Comparison of ENCODE assay signal across 23 cellular contexts in the genomic region with DNA sequence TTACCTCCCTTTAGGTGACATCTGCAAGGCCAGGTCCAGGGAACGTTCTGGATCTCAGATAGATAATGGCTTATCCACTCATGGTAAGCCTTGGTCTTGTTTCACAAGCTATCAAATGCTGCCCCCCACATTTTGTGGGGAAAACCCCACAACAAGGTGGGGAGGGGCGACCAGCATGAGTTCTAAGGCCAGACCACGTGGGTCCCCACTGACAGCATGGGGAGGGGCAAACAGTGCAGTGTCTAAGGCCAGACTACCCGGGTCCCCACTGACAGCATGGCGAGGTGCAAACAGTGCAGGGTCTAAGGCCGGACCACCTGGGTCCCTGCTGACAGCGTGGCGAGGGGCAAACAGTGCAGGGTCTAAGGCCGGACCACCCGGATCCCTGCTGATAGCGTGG.
"Had no signal": no experiment of that assay in that cellular context is flagged by ENCODE, and none has a peak within 500 bp of the region (broad histone marks: within the 10 kb centered on the region; RNA-seq: fewer than 3 reads in every experiment).

No MANE protein-coding gene starts in this region.

- H3K4me3 Mint-ChIP-seq: activated naive CD8-positive, alpha-beta T cell; brain; endodermal cell; immature natural killer cell; naive thymus-derived CD8-positive, alpha-beta T cell; T-cell had no signal

- H3K9me3 ChIP-seq: esophagus muscularis mucosa, heart left ventricle, lower lobe of right lung, ovary, prostate gland, spleen, suprapubic skin, tibial artery had no signal

- H3K9me3 Mint-ChIP-seq: endodermal cell, immature natural killer cell, T-cell had no signal

- H3K27ac ChIP-seq: esophagus muscularis mucosa, foreskin keratinocyte, heart left ventricle, lower lobe of right lung, ovary, prostate gland, spleen, suprapubic skin, tibial artery had no signal

- H3K36me3 ChIP-seq: esophagus muscularis mucosa, heart left ventricle, lower lobe of right lung, ovary, prostate gland, spleen, suprapubic skin, tibial artery had no signal

- DNase-seq: activated CD4-positive, alpha-beta T cell treated with anti-CD3 and anti-CD28 coated beads for 4 hours; activated CD4-positive, alpha-beta T cell treated with anti-CD3 and anti-CD28 coated beads, Interleukin-2, amount 50 U/mL, for 48 hours; activated CD8-positive, alpha-beta memory T cell treated with anti-CD3 and anti-CD28 coated beads for 24 hours; activated effector memory CD4-positive, alpha-beta T cell treated with Interleukin-2 at 50 U/mL for 16 hours; activated naive CD4-positive, alpha-beta T cell treated with Interleukin-2 at 50 U/mL for 16 hours; cortex of kidney; foreskin keratinocyte; heart left ventricle; immature natural killer cell; lower lobe of right lung; mesenchymal stem cell; naive thymus-derived CD8-positive, alpha-beta T cell; ovary; spleen; stimulated activated naive CD4-positive, alpha-beta T cell; T-cell; tibial artery had no signal

- H3K4me1 Mint-ChIP-seq: immature natural killer cell; naive thymus-derived CD8-positive, alpha-beta T cell; T-cell had no signal

- H3K36me3 Mint-ChIP-seq: activated naive CD8-positive, alpha-beta T cell; immature natural killer cell; naive thymus-derived CD8-positive, alpha-beta T cell; T-cell had no signal

- H3K27ac Mint-ChIP-seq: activated naive CD8-positive, alpha-beta T cell; immature natural killer cell; T-cell had no signal

- H3K27me3 ChIP-seq: esophagus muscularis mucosa, foreskin keratinocyte, heart left ventricle, ovary, spleen, suprapubic skin, tibial artery had no signal

- H3K4me3 ChIP-seq: esophagus muscularis mucosa, heart left ventricle, lower lobe of right lung, ovary, prostate gland, spleen, suprapubic skin, tibial artery had no signal

- H3K4me1 ChIP-seq: foreskin keratinocyte, lower lobe of right lung, prostate gland, spleen had no signal
